Comparison of ENCODE assay signal across 1 cellular context in the genomic region with DNA sequence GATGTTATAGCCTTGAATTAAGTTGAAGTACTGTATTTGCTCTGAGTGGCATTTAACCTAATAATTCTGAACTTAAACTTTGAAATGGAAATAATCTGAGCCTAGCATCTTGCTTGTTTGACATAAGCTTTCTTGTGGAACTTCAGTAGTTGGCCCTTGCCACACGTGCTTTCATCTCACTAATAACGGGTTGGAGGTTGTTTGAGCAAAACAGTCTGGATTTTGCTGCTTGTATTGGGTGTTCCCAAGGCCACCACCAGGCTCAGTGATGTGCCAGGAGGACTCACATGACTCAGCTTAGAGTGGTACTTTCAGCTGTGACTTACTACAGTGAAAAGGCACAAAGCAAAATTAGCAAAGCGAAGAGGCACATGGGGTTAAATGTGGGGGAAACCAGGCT.
TF ChIP-seq lines count a peak whose summit lies in the region.

No MANE protein-coding gene starts in this region.

TF ChIP-seq in GM23338, 12 proteins besides CTCF, POLR2A, EP300 and RAD21 (continued from another document):
- TF ChIP-seq, protein P1, sequence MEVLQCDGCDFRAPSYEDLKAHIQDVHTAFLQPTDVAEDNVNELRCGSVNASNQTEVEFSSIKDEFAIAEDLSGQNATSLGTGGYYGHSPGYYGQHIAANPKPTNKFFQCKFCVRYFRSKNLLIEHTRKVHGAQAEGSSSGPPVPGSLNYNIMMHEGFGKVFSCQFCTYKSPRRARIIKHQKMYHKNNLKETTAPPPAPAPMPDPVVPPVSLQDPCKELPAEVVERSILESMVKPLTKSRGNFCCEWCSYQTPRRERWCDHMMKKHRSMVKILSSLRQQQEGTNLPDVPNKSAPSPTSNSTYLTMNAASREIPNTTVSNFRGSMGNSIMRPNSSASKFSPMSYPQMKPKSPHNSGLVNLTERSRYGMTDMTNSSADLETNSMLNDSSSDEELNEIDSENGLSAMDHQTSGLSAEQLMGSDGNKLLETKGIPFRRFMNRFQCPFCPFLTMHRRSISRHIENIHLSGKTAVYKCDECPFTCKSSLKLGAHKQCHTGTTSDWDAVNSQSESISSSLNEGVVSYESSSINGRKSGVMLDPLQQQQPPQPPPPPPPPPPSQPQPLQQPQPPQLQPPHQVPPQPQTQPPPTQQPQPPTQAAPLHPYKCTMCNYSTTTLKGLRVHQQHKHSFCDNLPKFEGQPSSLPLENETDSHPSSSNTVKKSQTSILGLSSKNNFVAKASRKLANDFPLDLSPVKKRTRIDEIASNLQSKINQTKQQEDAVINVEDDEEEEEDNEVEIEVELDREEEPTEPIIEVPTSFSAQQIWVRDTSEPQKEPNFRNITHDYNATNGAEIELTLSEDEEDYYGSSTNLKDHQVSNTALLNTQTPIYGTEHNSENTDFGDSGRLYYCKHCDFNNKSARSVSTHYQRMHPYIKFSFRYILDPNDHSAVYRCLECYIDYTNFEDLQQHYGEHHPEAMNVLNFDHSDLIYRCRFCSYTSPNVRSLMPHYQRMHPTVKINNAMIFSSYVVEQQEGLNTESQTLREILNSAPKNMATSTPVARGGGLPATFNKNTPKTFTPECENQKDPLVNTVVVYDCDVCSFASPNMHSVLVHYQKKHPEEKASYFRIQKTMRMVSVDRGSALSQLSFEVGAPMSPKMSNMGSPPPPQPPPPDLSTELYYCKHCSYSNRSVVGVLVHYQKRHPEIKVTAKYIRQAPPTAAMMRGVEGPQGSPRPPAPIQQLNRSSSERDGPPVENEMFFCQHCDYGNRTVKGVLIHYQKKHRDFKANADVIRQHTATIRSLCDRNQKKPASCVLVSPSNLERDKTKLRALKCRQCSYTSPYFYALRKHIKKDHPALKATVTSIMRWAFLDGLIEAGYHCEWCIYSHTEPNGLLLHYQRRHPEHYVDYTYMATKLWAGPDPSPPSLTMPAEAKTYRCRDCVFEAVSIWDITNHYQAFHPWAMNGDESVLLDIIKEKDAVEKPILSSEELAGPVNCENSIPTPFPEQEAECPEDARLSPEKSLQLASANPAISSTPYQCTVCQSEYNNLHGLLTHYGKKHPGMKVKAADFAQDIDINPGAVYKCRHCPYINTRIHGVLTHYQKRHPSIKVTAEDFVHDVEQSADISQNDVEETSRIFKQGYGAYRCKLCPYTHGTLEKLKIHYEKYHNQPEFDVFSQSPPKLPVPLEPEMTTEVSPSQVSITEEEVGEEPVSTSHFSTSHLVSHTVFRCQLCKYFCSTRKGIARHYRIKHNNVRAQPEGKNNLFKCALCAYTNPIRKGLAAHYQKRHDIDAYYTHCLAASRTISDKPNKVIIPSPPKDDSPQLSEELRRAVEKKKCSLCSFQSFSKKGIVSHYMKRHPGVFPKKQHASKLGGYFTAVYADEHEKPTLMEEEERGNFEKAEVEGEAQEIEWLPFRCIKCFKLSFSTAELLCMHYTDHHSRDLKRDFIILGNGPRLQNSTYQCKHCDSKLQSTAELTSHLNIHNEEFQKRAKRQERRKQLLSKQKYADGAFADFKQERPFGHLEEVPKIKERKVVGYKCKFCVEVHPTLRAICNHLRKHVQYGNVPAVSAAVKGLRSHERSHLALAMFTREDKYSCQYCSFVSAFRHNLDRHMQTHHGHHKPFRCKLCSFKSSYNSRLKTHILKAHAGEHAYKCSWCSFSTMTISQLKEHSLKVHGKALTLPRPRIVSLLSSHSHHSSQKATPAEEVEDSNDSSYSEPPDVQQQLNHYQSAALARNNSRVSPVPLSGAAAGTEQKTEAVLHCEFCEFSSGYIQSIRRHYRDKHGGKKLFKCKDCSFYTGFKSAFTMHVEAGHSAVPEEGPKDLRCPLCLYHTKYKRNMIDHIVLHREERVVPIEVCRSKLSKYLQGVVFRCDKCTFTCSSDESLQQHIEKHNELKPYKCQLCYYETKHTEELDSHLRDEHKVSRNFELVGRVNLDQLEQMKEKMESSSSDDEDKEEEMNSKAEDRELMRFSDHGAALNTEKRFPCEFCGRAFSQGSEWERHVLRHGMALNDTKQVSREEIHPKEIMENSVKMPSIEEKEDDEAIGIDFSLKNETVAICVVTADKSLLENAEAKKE (CRISPR knock-in tag; IDR thresholded peaks at IDR 0.05): no peak
- TF ChIP-seq REST (IDR thresholded peaks at IDR 0.05; ENCODE audit: unreplicated experiment) (no peak), EZH2phosphoT487 (IDR thresholded peaks at IDR 0.05; ENCODE audit: unreplicated experiment) (no peak), POLR2AphosphoS5 (IDR thresholded peaks at IDR 0.05; ENCODE audit: low read depth) (no peak), NANOG (IDR thresholded peaks at IDR 0.05; ENCODE audit: borderline replicate concordance) (no peak), JUNB (IDR thresholded peaks at IDR 0.05; ENCODE audit: unreplicated experiment) (no peak), CREB1 (CRISPR knock-in tag; IDR thresholded peaks at IDR 0.05; ENCODE audit: low read depth) (no peak), ZNF331 (CRISPR knock-in tag; IDR thresholded peaks at IDR 0.05; ENCODE audit: low read depth) (no peak), ZNF114 (CRISPR knock-in tag; IDR thresholded peaks at IDR 0.05) (no peak)
